11 cellular contexts compared by ENCODE assay signal in the genomic region with DNA sequence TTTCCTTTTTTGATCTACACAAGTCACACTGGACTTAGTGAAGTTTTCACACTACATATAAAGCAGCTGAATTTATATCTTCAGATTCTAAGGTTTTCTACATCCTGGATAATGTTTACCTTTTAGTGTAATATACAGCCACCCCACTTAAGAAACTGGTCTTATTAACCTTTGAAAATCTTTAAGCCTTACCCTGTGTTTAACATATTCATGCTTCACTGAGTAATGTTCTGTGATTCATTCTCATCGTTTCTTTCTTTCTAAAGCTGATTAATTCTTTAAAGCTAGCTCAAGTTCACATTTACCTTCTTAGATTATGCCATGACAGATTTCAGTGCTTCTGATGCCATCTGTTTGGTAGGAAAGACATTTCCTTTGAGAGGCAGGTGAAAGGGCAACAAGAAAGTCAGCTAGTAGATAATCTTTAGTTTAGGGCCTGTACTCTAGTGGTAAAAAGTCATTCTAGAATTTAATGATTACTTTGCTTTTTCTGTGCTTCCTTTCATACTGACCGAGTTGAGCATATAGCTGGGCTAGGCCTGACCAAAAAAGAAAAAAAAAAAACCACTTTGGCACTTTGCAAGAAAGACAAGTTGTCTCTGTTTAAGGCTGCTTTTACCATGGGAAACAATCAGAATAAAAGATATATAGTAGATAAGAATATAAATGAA.
DNase-seq lines count a peak whose midpoint lies in the region; ATAC-seq and TF ChIP-seq lines count a peak whose summit lies in the region.
"Had no signal": no experiment of that assay in that cellular context is flagged by ENCODE, and none has a peak within 500 bp of the region (broad histone marks: within the 10 kb centered on the region; RNA-seq: fewer than 3 reads in every experiment).

No MANE protein-coding gene starts in this region.

- DNase-seq in GM06990 (ENCODE audit: extremely low read depth, insufficient read length), result peak; percentile 40
- DNase-seq in GM23338 (ENCODE audit: low spot score), result no peak
- peak; percentile 68 for DNase-seq in NCI-H82 (lab: John Stamatoyannopoulos, UW)
- no peak for DNase-seq in lower leg skin (ENCODE audit: low spot score in 2 of 2)
- no peak for DNase-seq in DMS53 treated with DMSO at 0.1 percent for 48 hours (lab: John Stamatoyannopoulos, UW; ENCODE audit: unreplicated experiment)
- no peak for DNase-seq in NCI-H510A treated with DMSO at 0.1 percent for 48 hours (lab: John Stamatoyannopoulos, UW)
- DNase-seq: activated T-cell treated with anti-CD3 and anti-CD28 coated beads, Interleukin-2, amount 50 U/mL, for 4 hours had no signal

- H3K36me3 ChIP-seq in GM06990 (ENCODE audit: control insufficient read depth, insufficient read depth, low read length) (no peaks in the 10 kb centered on the region), GM23338 (ENCODE audit: insufficient read depth) (no peaks in the 10 kb centered on the region), iPS-20b (ENCODE audit: insufficient read depth, low read depth, low read length) (no peaks in the 10 kb centered on the region)

- H3K27ac Mint-ChIP-seq in GM23338, result no peak overlapping the region; the same call in 1 of the 2 replicates

- TF ChIP-seq CTCF in GM06990 (IDR thresholded peaks at IDR 0.05; ENCODE audit: insufficient read depth, low read length, poor library complexity, severe bottlenecking) (no peak), GM23338 (conservative IDR thresholded peaks at IDR 0.05; ENCODE audit: low read depth in 2 of 2) (no peak), lower leg skin (IDR thresholded peaks at IDR 0.05) (no peak)

- peaks cover 8% of the 10 kb centered on the region; the same call in 2 of the 3 replicates for H3K4me1 Mint-ChIP-seq in GM23338

- peak overlapping the region; percentile 71 for H3K4me2 ChIP-seq in GM23338

- no peaks in the 10 kb centered on the region for H3K9me2 ChIP-seq in GM23338 (ENCODE audit: insufficient read depth)

- H3K36me3 Mint-ChIP-seq in GM23338 (ENCODE audit: low read depth), result no peaks in the 10 kb centered on the region

- H3K4me1 ChIP-seq in GM23338 (ENCODE audit: insufficient read depth) (peaks cover 5% of the 10 kb centered on the region; the same call in 1 of the 2 replicates), iPS-20b (ENCODE audit: insufficient read depth, low read length) (peaks cover 3% of the 10 kb centered on the region; the same call in 1 of the 2 replicates)

- H3K9ac ChIP-seq in iPS-20b (ENCODE audit: low read depth, low read length), result no peak overlapping the region

- peak overlapping the region; percentile 98; the same call in 1 of the 2 replicates for H2AFZ ChIP-seq in GM23338

- H3K27ac ChIP-seq in GM23338 (ENCODE audit: low read depth) (no peak overlapping the region; the same call in 1 of the 2 replicates), iPS-20b (ENCODE audit: low read length) (no peak overlapping the region)
- H3K27ac ChIP-seq: VCaP had no signal

- no peaks in the 10 kb centered on the region for H3K27me3 Mint-ChIP-seq in GM23338 (ENCODE audit: insufficient read depth, low read depth, poor library complexity)

- H4K20me1 ChIP-seq in GM23338 (replicated peaks; ENCODE audit: insufficient read depth), result no peaks in the 10 kb centered on the region

- H3K9me3 ChIP-seq in iPS-20b (ENCODE audit: insufficient read depth, low read depth, low read length), result no peaks in the 10 kb centered on the region

- ATAC-seq in GM23338 (no peak), HG03280 (IDR thresholded peaks at IDR 0.05; ENCODE audit: unreplicated experiment) (no peak)
- ATAC-seq: activated T-cell treated with anti-CD3 and anti-CD28 coated beads, Interleukin-2, amount 50 U/mL, for 4 hours had no signal

- no peaks in the 10 kb centered on the region for H3K79me2 ChIP-seq in GM23338 (replicated peaks; ENCODE audit: insufficient read depth)

- WGBS in lower leg skin, 2 donors, result 72 to 77% methylated on average over 2 of the region's 2 CpGs

- no peaks in the 10 kb centered on the region for H3K27me3 ChIP-seq in GM06990 (replicated peaks; ENCODE audit: control insufficient read depth, insufficient read depth, low read length)
- no peaks in the 10 kb centered on the region for H3K27me3 ChIP-seq in GM23338 (ENCODE audit: insufficient read depth)
- no peaks in the 10 kb centered on the region for H3K27me3 ChIP-seq in iPS-20b (ENCODE audit: insufficient read depth, low read length)

- intact Hi-C loops in lower leg skin (cut with DNase I; ENCODE audit: low total_unique reads), result no loop called here

- no peak overlapping the region; the same call in 2 of the 3 replicates for H3K4me3 Mint-ChIP-seq in GM23338
- H3K4me3 Mint-ChIP-seq: activated T-cell treated with anti-CD3 and anti-CD28 coated beads, Interleukin-2, amount 50 U/mL, for 4 hours had no signal

- H3K4me3 ChIP-seq in GM06990 (replicated peaks; ENCODE audit: low read depth, low read length) (no peak overlapping the region), GM23338 (peak overlapping the region; percentile 30), iPS-20b (ENCODE audit: low read length) (peak overlapping the region; percentile 46), lower leg skin (ENCODE audit: low read depth, poor library complexity, severe bottlenecking) (no peak overlapping the region)
- H3K4me3 ChIP-seq: lung had no signal

- H3K9me3 Mint-ChIP-seq in GM23338, result no peaks in the 10 kb centered on the region

- TF ChIP-seq POLR2A in lower leg skin (IDR thresholded peaks at IDR 0.05), result no peak

- no peaks in the 10 kb centered on the region for H3F3A ChIP-seq in GM23338 (replicated peaks; ENCODE audit: low read depth)

TF ChIP-seq in GM23338, 12 proteins besides CTCF, POLR2A, EP300 and RAD21 (continues in another document):
- TF ChIP-seq ZNF114 (CRISPR knock-in tag; IDR thresholded peaks at IDR 0.05) (no peak), CREB1 (CRISPR knock-in tag; IDR thresholded peaks at IDR 0.05; ENCODE audit: low read depth) (no peak), POLR2AphosphoS5 (IDR thresholded peaks at IDR 0.05; ENCODE audit: low read depth) (no peak)
- TF ChIP-seq, protein P1, sequence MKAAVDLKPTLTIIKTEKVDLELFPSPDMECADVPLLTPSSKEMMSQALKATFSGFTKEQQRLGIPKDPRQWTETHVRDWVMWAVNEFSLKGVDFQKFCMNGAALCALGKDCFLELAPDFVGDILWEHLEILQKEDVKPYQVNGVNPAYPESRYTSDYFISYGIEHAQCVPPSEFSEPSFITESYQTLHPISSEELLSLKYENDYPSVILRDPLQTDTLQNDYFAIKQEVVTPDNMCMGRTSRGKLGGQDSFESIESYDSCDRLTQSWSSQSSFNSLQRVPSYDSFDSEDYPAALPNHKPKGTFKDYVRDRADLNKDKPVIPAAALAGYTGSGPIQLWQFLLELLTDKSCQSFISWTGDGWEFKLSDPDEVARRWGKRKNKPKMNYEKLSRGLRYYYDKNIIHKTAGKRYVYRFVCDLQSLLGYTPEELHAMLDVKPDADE (IDR thresholded peaks at IDR 0.05), result no peak
- TF ChIP-seq, protein P2, sequence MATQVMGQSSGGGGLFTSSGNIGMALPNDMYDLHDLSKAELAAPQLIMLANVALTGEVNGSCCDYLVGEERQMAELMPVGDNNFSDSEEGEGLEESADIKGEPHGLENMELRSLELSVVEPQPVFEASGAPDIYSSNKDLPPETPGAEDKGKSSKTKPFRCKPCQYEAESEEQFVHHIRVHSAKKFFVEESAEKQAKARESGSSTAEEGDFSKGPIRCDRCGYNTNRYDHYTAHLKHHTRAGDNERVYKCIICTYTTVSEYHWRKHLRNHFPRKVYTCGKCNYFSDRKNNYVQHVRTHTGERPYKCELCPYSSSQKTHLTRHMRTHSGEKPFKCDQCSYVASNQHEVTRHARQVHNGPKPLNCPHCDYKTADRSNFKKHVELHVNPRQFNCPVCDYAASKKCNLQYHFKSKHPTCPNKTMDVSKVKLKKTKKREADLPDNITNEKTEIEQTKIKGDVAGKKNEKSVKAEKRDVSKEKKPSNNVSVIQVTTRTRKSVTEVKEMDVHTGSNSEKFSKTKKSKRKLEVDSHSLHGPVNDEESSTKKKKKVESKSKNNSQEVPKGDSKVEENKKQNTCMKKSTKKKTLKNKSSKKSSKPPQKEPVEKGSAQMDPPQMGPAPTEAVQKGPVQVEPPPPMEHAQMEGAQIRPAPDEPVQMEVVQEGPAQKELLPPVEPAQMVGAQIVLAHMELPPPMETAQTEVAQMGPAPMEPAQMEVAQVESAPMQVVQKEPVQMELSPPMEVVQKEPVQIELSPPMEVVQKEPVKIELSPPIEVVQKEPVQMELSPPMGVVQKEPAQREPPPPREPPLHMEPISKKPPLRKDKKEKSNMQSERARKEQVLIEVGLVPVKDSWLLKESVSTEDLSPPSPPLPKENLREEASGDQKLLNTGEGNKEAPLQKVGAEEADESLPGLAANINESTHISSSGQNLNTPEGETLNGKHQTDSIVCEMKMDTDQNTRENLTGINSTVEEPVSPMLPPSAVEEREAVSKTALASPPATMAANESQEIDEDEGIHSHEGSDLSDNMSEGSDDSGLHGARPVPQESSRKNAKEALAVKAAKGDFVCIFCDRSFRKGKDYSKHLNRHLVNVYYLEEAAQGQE (IDR thresholded peaks at IDR 0.05; ENCODE audit: unreplicated experiment), result no peak

Comparison
In these comparisons a context has a peak if more than half of its experiments do, and no peak if none do; other contexts are left out.
1. DNase-seq: peak in GM06990 (single experiment) and NCI-H82 (single experiment); none in GM23338 (single experiment), lower leg skin (0 of 2), DMS53 treated with DMSO at 0.1 percent for 48 hours (single experiment) and NCI-H510A treated with DMSO at 0.1 percent for 48 hours (single experiment).
2. H3K4me3 ChIP-seq: peak in GM23338 (single experiment) and iPS-20b (single experiment); none in GM06990 (single experiment) and lower leg skin (single experiment).